Comparison of ENCODE assay signal across 1 cellular context in genomic region chr5:80134879-80135278, GRCh38.
TF ChIP-seq lines count a peak whose summit lies in the region.

No MANE protein-coding gene starts in this region.

TF ChIP-seq in endothelial cell of umbilical vein, 7 proteins besides CTCF, POLR2A, EP300 and RAD21 (continued from another document):
- TF ChIP-seq MYC (IDR thresholded peaks at IDR 0.05; ENCODE audit: low read depth, low read length) (no peak), EZH2 (IDR thresholded peaks at IDR 0.05; ENCODE audit: borderline replicate concordance, low read depth, low read length, severe bottlenecking) (no peak)
TF ChIP-seq in endothelial cell of umbilical vein: peak in this region for 0.
